9 cellular contexts compared by ENCODE assay signal in the genomic region with DNA sequence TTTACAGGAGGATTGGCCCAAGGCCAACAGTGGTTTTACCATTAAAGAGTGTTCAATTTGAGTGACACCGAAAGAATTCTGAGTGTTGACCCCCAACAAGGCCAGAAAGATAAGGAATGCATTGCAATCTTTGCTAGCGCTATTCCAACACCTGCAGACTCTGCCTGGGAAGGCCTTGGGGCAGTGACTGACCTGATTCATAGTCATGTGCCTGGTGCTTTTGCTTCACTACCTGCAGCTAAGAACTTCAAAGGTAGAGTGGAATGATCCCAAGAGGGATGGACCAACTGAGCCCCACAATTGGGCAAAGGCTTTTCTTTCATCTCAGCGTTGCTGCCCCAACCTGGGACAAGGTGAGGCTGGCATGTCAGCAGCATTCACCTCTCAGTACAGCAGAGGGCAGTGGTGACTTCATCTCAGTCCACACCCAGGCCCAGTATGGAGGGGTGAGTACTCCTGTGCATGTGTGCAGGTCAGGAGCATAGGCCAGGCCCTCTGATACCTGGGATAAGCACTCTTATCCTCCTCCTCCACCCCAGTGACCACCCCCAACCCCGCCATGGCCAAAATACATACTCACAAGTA.
DNase-seq lines count a peak whose midpoint lies in the region; ATAC-seq and TF ChIP-seq lines count a peak whose summit lies in the region.
"Had no signal": no experiment of that assay in that cellular context is flagged by ENCODE, and none has a peak within 500 bp of the region (broad histone marks: within the 10 kb centered on the region; RNA-seq: fewer than 3 reads in every experiment).

No MANE protein-coding gene starts in this region.

- ATAC-seq in activated CD8-positive, alpha-beta T cell treated with anti-CD3 and anti-CD28 coated beads for 36 hours: peak; percentile 90
- no peak for ATAC-seq in GM21825 (IDR thresholded peaks at IDR 0.05; ENCODE audit: unreplicated experiment)

- TF ChIP-seq CTCF in activated CD8-positive, alpha-beta T cell treated with anti-CD3 and anti-CD28 coated beads for 36 hours (IDR thresholded peaks at IDR 0.05): peak; percentile 33
- TF ChIP-seq CTCF in left ventricle myocardium inferior (IDR thresholded peaks at IDR 0.05; ENCODE audit: borderline replicate concordance): peak; percentile 68

- H3K27ac ChIP-seq in left ventricle myocardium inferior (replicated peaks): no peak overlapping the region

- no peak overlapping the region for H3K27ac Mint-ChIP-seq in activated CD8-positive, alpha-beta T cell treated with anti-CD3 and anti-CD28 coated beads for 36 hours
- H3K27ac Mint-ChIP-seq: CD4-positive, CD25-positive, alpha-beta regulatory T cell had no signal

- no peak overlapping the region for H3K4me3 Mint-ChIP-seq in activated CD8-positive, alpha-beta T cell treated with anti-CD3 and anti-CD28 coated beads for 36 hours
- H3K4me3 Mint-ChIP-seq: CD4-positive, CD25-positive, alpha-beta regulatory T cell had no signal

- H3K4me3 ChIP-seq in left ventricle myocardium inferior: no peak overlapping the region

- no peaks in the 10 kb centered on the region for H3K4me1 Mint-ChIP-seq in activated CD8-positive, alpha-beta T cell treated with anti-CD3 and anti-CD28 coated beads for 36 hours (ENCODE audit: low read depth)
- H3K4me1 Mint-ChIP-seq: CD4-positive, CD25-positive, alpha-beta regulatory T cell had no signal

- CTCF ChIA-PET in activated CD8-positive, alpha-beta T cell treated with anti-CD3 and anti-CD28 coated beads for 36 hours (lab: Charles Lee): interaction anchor here (1.1 to 4.1 kb wide), 5 partner anchors 18 to 287 kb away, joined by 3 to 21 read pairs (median 4); no protein-coding TSS in a partner anchor

- DNase-seq in NCI-H524 (lab: John Stamatoyannopoulos, UW): peak; percentile 8 to 69
- no peak for DNase-seq in NCI-H524 treated with DMSO at 0.1 percent for 48 hours (lab: John Stamatoyannopoulos, UW)
- DNase-seq in NAMALWA (ENCODE audit: low spot score): peak; percentile 33
- peak; percentile 42 for DNase-seq in activated CD8-positive, alpha-beta T cell treated with anti-CD3 and anti-CD28 coated beads for 36 hours
- no peak for DNase-seq in left ventricle myocardium inferior
- DNase-seq in stimulated activated CD8-positive, alpha-beta memory T cell treated with anti-CD3 and anti-CD28 coated beads, Interleukin-12 subunit alpha, Interleukin-12 subunit beta, amount 100 ng/mL, for 1 hour (ENCODE audit: low read depth): peak; percentile 0
- no peak for DNase-seq in GM19240 (ENCODE audit: insufficient read length, low spot score)

- H3K36me3 Mint-ChIP-seq in activated CD8-positive, alpha-beta T cell treated with anti-CD3 and anti-CD28 coated beads for 36 hours (ENCODE audit: low read depth): no peaks in the 10 kb centered on the region
- H3K36me3 Mint-ChIP-seq: CD4-positive, CD25-positive, alpha-beta regulatory T cell had no signal

- peaks cover under 1% of the 10 kb centered on the region for H3K4me1 ChIP-seq in left ventricle myocardium inferior

- H3K27me3 Mint-ChIP-seq in activated CD8-positive, alpha-beta T cell treated with anti-CD3 and anti-CD28 coated beads for 36 hours: peaks cover 22% of the 10 kb centered on the region

- peaks cover 8% of the 10 kb centered on the region for H3K9me3 Mint-ChIP-seq in activated CD8-positive, alpha-beta T cell treated with anti-CD3 and anti-CD28 coated beads for 36 hours

- H3K27me3 ChIP-seq in left ventricle myocardium inferior (ENCODE audit: low read depth): no peaks in the 10 kb centered on the region

- no peaks in the 10 kb centered on the region for H3K36me3 ChIP-seq in left ventricle myocardium inferior

- peaks cover 17% of the 10 kb centered on the region for H3K9me3 ChIP-seq in left ventricle myocardium inferior (replicated peaks)

- intact Hi-C loops in activated CD8-positive, alpha-beta T cell treated with anti-CD3 and anti-CD28 coated beads for 36 hours (cut with micrococcal nuclease): loop anchor here (5.0 to 10.0 kb wide), 2 partner anchors 153 to 276 kb away; a partner anchor contains a TSS
- intact Hi-C loops in left ventricle myocardium inferior (cut with micrococcal nuclease): no loop called here

- POLR2A ChIA-PET in activated CD8-positive, alpha-beta T cell treated with anti-CD3 and anti-CD28 coated beads for 36 hours (lab: Charles Lee): no interaction called here

Comparison
In these comparisons a context has a peak if more than half of its experiments do, and no peak if none do; other contexts are left out.
1. DNase-seq: peak in NCI-H524 (2 of 2), NAMALWA (single experiment), activated CD8-positive, alpha-beta T cell treated with anti-CD3 and anti-CD28 coated beads for 36 hours (single experiment) and stimulated activated CD8-positive, alpha-beta memory T cell treated with anti-CD3 and anti-CD28 coated beads, Interleukin-12 subunit alpha, Interleukin-12 subunit beta, amount 100 ng/mL, for 1 hour (single experiment); none in NCI-H524 treated with DMSO at 0.1 percent for 48 hours (single experiment), left ventricle myocardium inferior (single experiment) and GM19240 (single experiment).